16 cellular contexts compared by ENCODE assay signal in genomic region chr11:10444725-10445286, GRCh38. TPM values are rescaled to one million over a fixed set of nuclear protein-coding genes. Genes with fewer than 3 reads are reported as not detected.
DNase-seq lines count a peak whose midpoint lies in the region; ATAC-seq, FAIRE-seq and TF ChIP-seq lines count a peak whose summit lies in the region.
"Had no signal": no experiment of that assay in that cellular context is flagged by ENCODE, and none has a peak within 500 bp of the region (broad histone marks: within the 10 kb centered on the region; RNA-seq: fewer than 3 reads in every experiment).

No MANE protein-coding gene starts in this region.

- H3K4me1 ChIP-seq in naive thymus-derived CD4-positive, alpha-beta T cell (ENCODE audit: control insufficient read depth in 2 of 2, insufficient read depth in 2 of 2, low read length in 2 of 2) = peaks cover 6 to 25% of the 10 kb centered on the region in 2 donors
- H3K4me1 ChIP-seq: breast epithelium had no signal

- H3K4me1 Mint-ChIP-seq in activated CD4-positive, alpha-beta T cell treated with anti-CD3 and anti-CD28 coated beads, Interleukin-2, amount 10 ng/mL, durations not matched to agents 24 days and 14 days = peaks cover 41% of the 10 kb centered on the region
- H3K4me1 Mint-ChIP-seq in T-helper 17 cell = peaks cover 28% of the 10 kb centered on the region
- peaks cover 20 to 68% (median 49%) of the 10 kb centered on the region in 7 donors for H3K4me1 Mint-ChIP-seq in naive thymus-derived CD4-positive, alpha-beta T cell

- H3K27me3 Mint-ChIP-seq in activated CD4-positive, alpha-beta T cell treated with anti-CD3 and anti-CD28 coated beads, Interleukin-2, amount 10 ng/mL, durations not matched to agents 24 days and 14 days = peaks cover 24% of the 10 kb centered on the region
- H3K27me3 Mint-ChIP-seq in T-helper 17 cell = no peaks in the 10 kb centered on the region
- H3K27me3 Mint-ChIP-seq in naive thymus-derived CD4-positive, alpha-beta T cell = peaks cover 0 to 14% (median 0%) of the 10 kb centered on the region in 5 donors
- H3K27me3 Mint-ChIP-seq: CD4-positive, CD25-positive, alpha-beta regulatory T cell had no signal

- no peaks in the 10 kb centered on the region for H3K36me3 ChIP-seq in naive thymus-derived CD4-positive, alpha-beta T cell (ENCODE audit: control insufficient read depth in 2 of 3, insufficient read depth in 3 of 3, low read length in 3 of 3)
- H3K36me3 ChIP-seq: breast epithelium had no signal

- peak overlapping the region; percentile 22 for H3K27ac ChIP-seq in naive thymus-derived CD4-positive, alpha-beta T cell (ENCODE audit: low read depth, low read length)
- H3K27ac ChIP-seq: breast epithelium, KMS-11 had no signal

- H3K4me3 Mint-ChIP-seq in activated CD4-positive, alpha-beta T cell treated with anti-CD3 and anti-CD28 coated beads, Interleukin-2, amount 10 ng/mL, durations not matched to agents 24 days and 14 days = no peak overlapping the region
- no peak overlapping the region for H3K4me3 Mint-ChIP-seq in T-helper 17 cell
- peak overlapping the region in 3 of 10 donors; percentile 12 to 40 (median 20) for H3K4me3 Mint-ChIP-seq in naive thymus-derived CD4-positive, alpha-beta T cell
- H3K4me3 Mint-ChIP-seq: CD4-positive, CD25-positive, alpha-beta regulatory T cell had no signal

- H3K4me3 ChIP-seq in naive thymus-derived CD4-positive, alpha-beta T cell (ENCODE audit: low read length) = no peak overlapping the region
- H3K4me3 ChIP-seq: breast epithelium had no signal

- H3K36me3 Mint-ChIP-seq in activated CD4-positive, alpha-beta T cell treated with anti-CD3 and anti-CD28 coated beads, Interleukin-2, amount 10 ng/mL, durations not matched to agents 24 days and 14 days (ENCODE audit: low read depth) = peaks cover 2% of the 10 kb centered on the region
- H3K36me3 Mint-ChIP-seq in T-helper 17 cell (ENCODE audit: low read depth) = peaks cover 2% of the 10 kb centered on the region
- no peaks in the 10 kb centered on the region for H3K36me3 Mint-ChIP-seq in naive thymus-derived CD4-positive, alpha-beta T cell
- H3K36me3 Mint-ChIP-seq: CD4-positive, CD25-positive, alpha-beta regulatory T cell had no signal

- CTCF ChIA-PET in naive thymus-derived CD4-positive, alpha-beta T cell (lab: Charles Lee) = interaction anchor here (1.1 kb wide), 1 partner anchor 11 kb away, joined by 4 read pairs; the partner anchor contains the start of gene AMPD3

- TF ChIP-seq POLR2A in GM12892 (IDR thresholded peaks at IDR 0.05; ENCODE audit: low read depth, low read length) = no peak

- H3K9me3 ChIP-seq in T-helper 17 cell (ENCODE audit: control insufficient read depth, low read length, poor library complexity, severe bottlenecking) = no peaks in the 10 kb centered on the region
- no peaks in the 10 kb centered on the region for H3K9me3 ChIP-seq in naive thymus-derived CD4-positive, alpha-beta T cell (ENCODE audit: control insufficient read depth in 2 of 3, low read length in 3 of 3)
- H3K9me3 ChIP-seq: breast epithelium had no signal

- ATAC-seq in T-helper 17 cell (peak; percentile 45), HG03342 (IDR thresholded peaks at IDR 0.05; ENCODE audit: unreplicated experiment) (no peak)
- peak; percentile 80 for ATAC-seq in naive thymus-derived CD4-positive, alpha-beta T cell

- peak; percentile 57 for DNase-seq in activated CD4-positive, alpha-beta T cell treated with anti-CD3 and anti-CD28 coated beads, Interleukin-2, amount 10 ng/mL, durations not matched to agents 24 days and 14 days
- DNase-seq in activated CD4-positive, alpha-beta T cell treated with anti-CD3 and anti-CD28 coated beads for 48 hours = no peak
- DNase-seq in GM12892 (ENCODE audit: insufficient read length) (no peak), T-helper 17 cell (no peak), NK-92 (lab: John Stamatoyannopoulos, UW; ENCODE audit: unreplicated experiment) (no peak), GM19240 (ENCODE audit: insufficient read length, low spot score) (no peak)
- DNase-seq in naive thymus-derived CD4-positive, alpha-beta T cell = peak in 6 of 9 donors; percentile 33 to 49 (median 41)
- DNase-seq: activated T-cell treated with anti-CD3 and anti-CD28 coated beads, Interleukin-2, amount 50 U/mL, for 48 hours; occipital lobe; trophoblast cell had no signal

- no peaks in the 10 kb centered on the region for H3K9me3 Mint-ChIP-seq in activated CD4-positive, alpha-beta T cell treated with anti-CD3 and anti-CD28 coated beads, Interleukin-2, amount 10 ng/mL, durations not matched to agents 24 days and 14 days
- H3K9me3 Mint-ChIP-seq in naive thymus-derived CD4-positive, alpha-beta T cell = no peaks in the 10 kb centered on the region
- H3K9me3 Mint-ChIP-seq: CD4-positive, CD25-positive, alpha-beta regulatory T cell had no signal

- no peak overlapping the region for H3K27ac Mint-ChIP-seq in activated CD4-positive, alpha-beta T cell treated with anti-CD3 and anti-CD28 coated beads, Interleukin-2, amount 10 ng/mL, durations not matched to agents 24 days and 14 days
- H3K27ac Mint-ChIP-seq in T-helper 17 cell = peak overlapping the region; percentile 39
- H3K27ac Mint-ChIP-seq in naive thymus-derived CD4-positive, alpha-beta T cell = peak overlapping the region in 8 of 9 donors; percentile 40 to 86 (median 76)
- H3K27ac Mint-ChIP-seq: CD4-positive, CD25-positive, alpha-beta regulatory T cell had no signal

- POLR2A ChIA-PET in naive thymus-derived CD4-positive, alpha-beta T cell (lab: Charles Lee) = interaction anchor here (0.5 to 3.2 kb wide), 2 partner anchors 11 to 367 kb away, joined by 4 to 22 read pairs; partner anchors contain the start of gene AMPD3

- no peaks in the 10 kb centered on the region for H3K27me3 ChIP-seq in naive thymus-derived CD4-positive, alpha-beta T cell (ENCODE audit: control insufficient read depth in 2 of 2, insufficient read depth in 2 of 2, low read length in 2 of 2)
- H3K27me3 ChIP-seq: breast epithelium had no signal

- intact Hi-C loops in activated CD4-positive, alpha-beta T cell treated with anti-CD3 and anti-CD28 coated beads, Interleukin-2, amount 10 ng/mL, durations not matched to agents 24 days and 14 days (cut with micrococcal nuclease) = no loop called here
- intact Hi-C loops in naive thymus-derived CD4-positive, alpha-beta T cell (cut with micrococcal nuclease) = loop anchor here in 1 of 2 donors (2.0 kb wide), 1 partner anchor 14 kb away; no protein-coding TSS in a partner anchor

- FAIRE-seq in GM12892 (lab: Jason Lieb, UNC) = peak; percentile 70
- FAIRE-seq: frontal cortex, H54 had no signal

RNA-seq across cellular contexts. Expression of gene AMPD3, which starts 10.3 kb away (rescaled TPM):
- 14.5 and 18.3 TPM in 2 replicates for total RNA-seq in activated CD4-positive, alpha-beta T cell treated with anti-CD3 and anti-CD28 coated beads, Interleukin-2, amount 10 ng/mL, durations not matched to agents 24 days and 14 days
- polyA plus RNA-seq in GM12892 (2012; ENCODE audit: missing spikeins) = 49.2 TPM
- 10 to 100 TPM; 16.8 to 20.2 TPM for total RNA-seq in T-helper 17 cell
- 10 to 100 TPM; 23.9 to 35.1 (median 30.4) TPM for total RNA-seq in naive thymus-derived CD4-positive, alpha-beta T cell
- 10 to 100 TPM; 12.9 to 17.8 TPM for polyA plus RNA-seq in naive thymus-derived CD4-positive, alpha-beta T cell

Comparison
In these comparisons a context has a peak if more than half of its experiments do, and no peak if none do; other contexts are left out.
1. DNase-seq: peak in activated CD4-positive, alpha-beta T cell treated with anti-CD3 and anti-CD28 coated beads, Interleukin-2, amount 10 ng/mL, durations not matched to agents 24 days and 14 days (single experiment) and naive thymus-derived CD4-positive, alpha-beta T cell (6 of 9); none in activated CD4-positive, alpha-beta T cell treated with anti-CD3 and anti-CD28 coated beads for 48 hours (single experiment), GM12892 (single experiment), T-helper 17 cell (0 of 3), NK-92 (single experiment) and GM19240 (single experiment).